In the genomic region with DNA sequence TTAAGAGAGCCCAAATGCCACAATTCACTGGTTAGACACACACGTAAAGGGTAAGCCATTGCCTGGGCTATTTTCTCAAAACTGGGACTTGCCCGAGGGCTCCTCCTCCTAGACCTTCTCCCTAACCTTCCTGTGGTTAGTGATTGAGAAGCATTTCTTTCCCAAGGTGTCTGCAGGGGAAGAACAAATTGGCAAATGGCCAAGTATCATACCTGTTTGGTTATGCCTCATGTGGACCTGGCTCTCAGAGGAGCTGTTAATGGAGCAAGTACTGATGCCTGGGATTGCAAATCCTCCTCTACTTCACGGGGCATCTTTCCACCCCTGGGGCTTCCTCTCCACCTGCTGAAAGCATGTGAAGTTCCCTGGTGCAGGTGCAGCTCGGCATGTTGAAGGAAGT, we compare ENCODE assay signal across 23 cellular contexts.
"Had no signal": no experiment of that assay in that cellular context is flagged by ENCODE, and none has a peak within 500 bp of the region (broad histone marks: within the 10 kb centered on the region; RNA-seq: fewer than 3 reads in every experiment).

No MANE protein-coding gene starts in this region.

- DNase-seq: Karpas-422; KG1; MM.1S; NCI-H1105; NCI-H1417; NCI-H1436 treated with DMSO at 0.1 percent for 48 hours; NCI-H1694; NCI-H187 treated with DMSO at 0.1 percent for 48 hours; NCI-H2029 treated with DMSO at 0.1 percent for 48 hours; NCI-H2171 treated with DMSO at 0.1 percent for 48 hours; NCI-H345; NCI-H446 treated with DMSO at 0.1 percent for 48 hours; NCI-H510A treated with DMSO at 0.1 percent for 48 hours; NCI-H526; NCI-H748 treated with DMSO at 0.1 percent for 48 hours; NK-92 treated with Interleukin-12 subunit alpha and Interleukin-12 subunit beta, amount 100 ng/mL, for 24 hours; PC-3; SHP77; SK-N-SH; SW 1271; T-cell had no signal

- H3K9ac ChIP-seq: SK-N-SH had no signal

- H3K27ac ChIP-seq: RWPE1 had no signal

- H3K9me3 ChIP-seq: SK-N-SH had no signal

- H3K27ac Mint-ChIP-seq: T-cell had no signal

- ATAC-seq: Panc1, PC-3, T-cell had no signal

- H3K4me3 Mint-ChIP-seq: T-cell had no signal

- H3K4me1 Mint-ChIP-seq: T-cell had no signal

- H3K4me2 ChIP-seq: SK-N-SH had no signal

- H3K36me3 Mint-ChIP-seq: T-cell had no signal
